ENCODE assay signal across 1 cellular context in genomic region chr20:58209652-58210397, GRCh38.
TF ChIP-seq lines count a peak whose summit lies in the region.

No MANE protein-coding gene starts in this region.

TF ChIP-seq in H1, 55 proteins besides CTCF, POLR2A, EP300 and RAD21 (continued from another document):
- TF ChIP-seq CHD7 (IDR thresholded peaks at IDR 0.05; ENCODE audit: insufficient replicate concordance, low read length), result no peak
- TF ChIP-seq BACH1 (IDR thresholded peaks at IDR 0.05; ENCODE audit: low read length), result peak; percentile 75
- TF ChIP-seq TCF12 (IDR thresholded peaks at IDR 0.05; ENCODE audit: low read depth, low read length), result peak; percentile 61; the same call in 1 of the 2 replicates
- TF ChIP-seq KDM5A (IDR thresholded peaks at IDR 0.05; ENCODE audit: low read length), result no peak
- no peak for TF ChIP-seq CHD1 (IDR thresholded peaks at IDR 0.05; ENCODE audit: low read depth, low read length)
- TF ChIP-seq MAFK (IDR thresholded peaks at IDR 0.05; ENCODE audit: low read depth, low read length), result no peak
- TF ChIP-seq FOSL1 (IDR thresholded peaks at IDR 0.05; ENCODE audit: insufficient read depth, low read depth, low read length), result 0 out of 2 replicates have a peak, but pooled peaks have one; percentile 9
- TF ChIP-seq RNF2 (IDR thresholded peaks at IDR 0.05; ENCODE audit: borderline replicate concordance, low read depth, low read length, missing control alignments, poor library complexity, severe bottlenecking), result no peak
- no peak for TF ChIP-seq TBP (IDR thresholded peaks at IDR 0.05; ENCODE audit: low read depth, low read length)
- no peak for TF ChIP-seq RBBP5 (IDR thresholded peaks at IDR 0.05; ENCODE audit: borderline replicate concordance, low read depth, low read length)
- no peak for TF ChIP-seq HDAC2 (IDR thresholded peaks at IDR 0.05; ENCODE audit: borderline replicate concordance in 1 of 2, low read depth in 2 of 2, low read length in 2 of 2)
- TF ChIP-seq YY1 (IDR thresholded peaks at IDR 0.05; ENCODE audit: low read depth, low read length), result 0 out of 2 replicates have a peak, but pooled peaks have one; percentile 31
- TF ChIP-seq SRF (IDR thresholded peaks at IDR 0.05; ENCODE audit: low read depth, low read length), result peak; percentile 54; the same call in 1 of the 2 replicates
- no peak for TF ChIP-seq RXRA (IDR thresholded peaks at IDR 0.05; ENCODE audit: insufficient read depth, low read depth, low read length)
- TF ChIP-seq TAF7 (optimal IDR thresholded peaks at IDR 0.05; ENCODE audit: borderline replicate concordance, low read depth, low read length), result peak; percentile 62
- no peak for TF ChIP-seq SP1 (IDR thresholded peaks at IDR 0.05; ENCODE audit: low read depth, low read length)
- no peak for TF ChIP-seq NRF1 (IDR thresholded peaks at IDR 0.05; ENCODE audit: low read depth, low read length)
